ENCODE assay signal across 8 cellular contexts in the genomic region with DNA sequence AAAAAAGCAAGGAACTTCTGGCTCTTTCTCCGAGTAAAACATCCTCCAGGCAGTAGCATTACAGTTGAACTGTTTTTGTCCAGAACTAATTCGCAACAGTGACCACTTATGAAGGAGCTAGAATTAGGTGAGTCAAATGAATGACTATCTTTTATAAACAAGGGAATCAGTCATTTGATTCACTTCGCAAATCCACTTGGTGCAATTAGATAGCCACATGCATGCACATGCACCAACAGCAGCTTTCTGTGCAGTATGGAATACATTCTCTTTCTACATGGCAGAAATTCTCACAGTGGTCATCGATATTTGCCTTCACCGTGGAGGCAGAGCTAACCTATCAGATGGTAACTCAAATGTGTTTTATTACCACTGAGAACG.
DNase-seq lines count a peak whose midpoint lies in the region; ATAC-seq, FAIRE-seq and TF ChIP-seq lines count a peak whose summit lies in the region.

No MANE protein-coding gene starts in this region.

- no peak overlapping the region for H3K9ac ChIP-seq in GM12878 (ENCODE audit: control insufficient read depth, insufficient read depth, low read length)
- peak overlapping the region; percentile 75 for H3K9ac ChIP-seq in mucosa of stomach (ENCODE audit: low read length)

- H3K9me3 ChIP-seq in A673 (ENCODE audit: low read depth, low read length, poor library complexity, severe bottlenecking) = no peaks in the 10 kb centered on the region
- H3K9me3 ChIP-seq in GM12878 (replicated peaks; ENCODE audit: control insufficient read depth, insufficient read depth, low read length) = no peaks in the 10 kb centered on the region
- no peaks in the 10 kb centered on the region for H3K9me3 ChIP-seq in mucosa of stomach (ENCODE audit: control insufficient read depth, low read length)

- CTCF ChIA-PET in A673 (lab: Charles Lee) (no interaction called here), GM12878 (lab: Yijun Ruan, JAX) (interaction anchor here (0.6 to 1.8 kb wide), 8 partner anchors 20 to 176 kb away, joined by 3 to 5 read pairs (median 3); no protein-coding TSS in a partner anchor)

- SMC1A ChIA-PET in GM12878 (lab: Charles Lee; ENCODE audit: uncharacterized antibody, unreplicated experiment) = interaction anchor here (1.0 to 1.8 kb wide), 5 partner anchors 8 to 111 kb away, joined by 3 to 6 read pairs (median 4); no protein-coding TSS in a partner anchor

- peak overlapping the region; percentile 33; the same call in 1 of the 2 replicates for H2AFZ ChIP-seq in GM12878 (ENCODE audit: control insufficient read depth, low read depth, low read length)

- TF ChIP-seq CTCF in A673 (conservative IDR thresholded peaks at IDR 0.05; ENCODE audit: low read depth, low read length) (no peak), GM12878 (IDR thresholded peaks at IDR 0.05 in 2 of 3, conservative IDR thresholded peaks at IDR 0.05 in 1 of 3; ENCODE audit: control insufficient read depth in 2 of 3, extremely low read depth in 1 of 3, insufficient read depth in 1 of 3, low read depth in 3 of 3, low read length in 3 of 3) (no peak)

- H4K20me1 ChIP-seq in GM12878 (ENCODE audit: control insufficient read depth, insufficient read depth) = no peaks in the 10 kb centered on the region

- H3K4me1 ChIP-seq in A673 (ENCODE audit: insufficient read depth, low read length, poor library complexity, severe bottlenecking) (peaks cover 13% of the 10 kb centered on the region), GM12878 (ENCODE audit: control insufficient read depth, insufficient read depth, low read length) (peaks cover 28% of the 10 kb centered on the region), mucosa of stomach (ENCODE audit: control insufficient read depth, insufficient read depth, low read length) (peaks cover 6% of the 10 kb centered on the region)

- 99% methylated on average over 6 of the region's 6 CpGs for WGBS in GM12878 (ENCODE audit: insufficient coverage, insufficient replicate concordance, low lambda C conversion rate, missing lambda C conversion rate)

- peak overlapping the region; percentile 58 for H3K27ac ChIP-seq in A673 (ENCODE audit: low read depth, low read length, poor library complexity, severe bottlenecking)
- peak overlapping the region; percentile 59; the same call in 1 of the 2 replicates for H3K27ac ChIP-seq in GM12878 (ENCODE audit: control insufficient read depth, insufficient read depth)

- RAD21 ChIA-PET in GM12878 (lab: Charles Lee; ENCODE audit: unreplicated experiment) = no interaction called here

- no peak for FAIRE-seq in GM12878 (lab: Jason Lieb, UNC)

- peaks cover 13% of the 10 kb centered on the region for H3K79me2 ChIP-seq in GM12878 (ENCODE audit: control insufficient read depth, insufficient read depth, low read length)

- no peak for TF ChIP-seq POLR2A in GM12878 (IDR thresholded peaks at IDR 0.05; ENCODE audit: low read depth, low read length)

- H3K27me3 ChIP-seq in A673 (replicated peaks; ENCODE audit: insufficient read depth, low read depth, low read length, poor library complexity) (no peaks in the 10 kb centered on the region), GM12878 (replicated peaks in 1 of 2; ENCODE audit: control insufficient read depth in 2 of 2, insufficient read depth in 2 of 2, low read length in 1 of 2) (no peaks in the 10 kb centered on the region), mucosa of stomach (ENCODE audit: control insufficient read depth, insufficient read depth, low read length) (no peaks in the 10 kb centered on the region)

- no peak for TF ChIP-seq EP300 in GM12878 (IDR thresholded peaks at IDR 0.05; ENCODE audit: borderline replicate concordance in 1 of 2, control insufficient read depth in 1 of 2, low read depth in 2 of 2, low read length in 2 of 2)

- no peaks in the 10 kb centered on the region for H3K36me3 ChIP-seq in A673 (ENCODE audit: insufficient read depth, low read length, poor library complexity, severe bottlenecking)
- H3K36me3 ChIP-seq in GM12878 (ENCODE audit: control insufficient read depth in 2 of 2, insufficient read depth in 2 of 2, low read length in 1 of 2) = peaks cover 0 to 1% of the 10 kb centered on the region in 2 experiments; a peak in 1 of 4 replicates
- H3K36me3 ChIP-seq in mucosa of stomach (ENCODE audit: control insufficient read depth, insufficient read depth, low read length) = no peaks in the 10 kb centered on the region

- intact Hi-C loops in A673 (cut with micrococcal nuclease; ENCODE audit: unreplicated experiment) (loop anchor here (5.0 kb wide), 1 partner anchor 115 kb away; no protein-coding TSS in a partner anchor), GM12878 (cut with micrococcal nuclease; ENCODE audit: unreplicated experiment) (no loop called here)

- no peak for TF ChIP-seq RAD21 in GM12878 (IDR thresholded peaks at IDR 0.05; ENCODE audit: insufficient read depth, low read depth, low read length)

- peak overlapping the region; percentile 80 for H3K4me2 ChIP-seq in GM12878 (ENCODE audit: control insufficient read depth, insufficient read depth)

- DNase-seq in A673 (ENCODE audit: low spot score) = no peak
- DNase-seq in GM12878 (ENCODE audit: low read depth, low spot score) = no peak
- DNase-seq in GM03348 (ENCODE audit: low spot score) = no peak
- DNase-seq in NOMO-1 (lab: John Stamatoyannopoulos, UW; ENCODE audit: unreplicated experiment in 2 of 2) = no peak

- in situ Hi-C loops in GM12878 (cut with MboI) = no loop called here

- POLR2A ChIA-PET in A673 (lab: Charles Lee; ENCODE audit: low non-redundant PET) (no interaction called here), GM12878 (lab: Charles Lee) (no interaction called here)

- H3K4me3 ChIP-seq in A673 (ENCODE audit: low read depth, low read length, poor library complexity, severe bottlenecking) = peak overlapping the region; percentile 30
- no peak overlapping the region for H3K4me3 ChIP-seq in GM12878
- peak overlapping the region; percentile 29 for H3K4me3 ChIP-seq in mucosa of stomach (ENCODE audit: low read length)

- peak; percentile 7 for ATAC-seq in HG02678 (IDR thresholded peaks at IDR 0.05; ENCODE audit: unreplicated experiment)
- ATAC-seq in GM12878 = peak; percentile 4; the same call in 1 of the 3 replicates
- no peak for ATAC-seq in GM19328 (IDR thresholded peaks at IDR 0.05; ENCODE audit: unreplicated experiment)
- no peak for ATAC-seq in HG02798 (IDR thresholded peaks at IDR 0.05; ENCODE audit: poor library complexity, unreplicated experiment)

- BruUV-seq in A673 (replicated peaks; lab: Mats Ljungman, UMichigan) (no TSS peak), GM12878 (replicated peaks; lab: Mats Ljungman, UMichigan) (no TSS peak)

TF ChIP-seq in GM12878, 131 proteins besides CTCF, POLR2A, EP300 and RAD21:
- no peak for TF ChIP-seq BMI1 (IDR thresholded peaks at IDR 0.05; ENCODE audit: borderline replicate concordance)
- TF ChIP-seq SMAD5 (IDR thresholded peaks at IDR 0.05; ENCODE audit: low read depth) = no peak
- TF ChIP-seq, protein P1, sequence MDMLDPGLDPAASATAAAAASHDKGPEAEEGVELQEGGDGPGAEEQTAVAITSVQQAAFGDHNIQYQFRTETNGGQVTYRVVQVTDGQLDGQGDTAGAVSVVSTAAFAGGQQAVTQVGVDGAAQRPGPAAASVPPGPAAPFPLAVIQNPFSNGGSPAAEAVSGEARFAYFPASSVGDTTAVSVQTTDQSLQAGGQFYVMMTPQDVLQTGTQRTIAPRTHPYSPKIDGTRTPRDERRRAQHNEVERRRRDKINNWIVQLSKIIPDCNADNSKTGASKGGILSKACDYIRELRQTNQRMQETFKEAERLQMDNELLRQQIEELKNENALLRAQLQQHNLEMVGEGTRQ (IDR thresholded peaks at IDR 0.05; ENCODE audit: borderline replicate concordance, low read depth, low read length) = no peak
- TF ChIP-seq ZNF207 (IDR thresholded peaks at IDR 0.05; ENCODE audit: borderline replicate concordance) = no peak
- no peak for TF ChIP-seq MYC (IDR thresholded peaks at IDR 0.05; ENCODE audit: insufficient read depth, insufficient read length, insufficient replicate concordance, low read length, severe bottlenecking)

Comparison
In these comparisons a context has a peak if more than half of its experiments do, and no peak if none do; other contexts are left out.
1. ATAC-seq: peak in HG02678 (single experiment) and GM12878 (single experiment); none in GM19328 (single experiment) and HG02798 (single experiment).